Comparison of ENCODE assay signal across 1 cellular context in the genomic region with DNA sequence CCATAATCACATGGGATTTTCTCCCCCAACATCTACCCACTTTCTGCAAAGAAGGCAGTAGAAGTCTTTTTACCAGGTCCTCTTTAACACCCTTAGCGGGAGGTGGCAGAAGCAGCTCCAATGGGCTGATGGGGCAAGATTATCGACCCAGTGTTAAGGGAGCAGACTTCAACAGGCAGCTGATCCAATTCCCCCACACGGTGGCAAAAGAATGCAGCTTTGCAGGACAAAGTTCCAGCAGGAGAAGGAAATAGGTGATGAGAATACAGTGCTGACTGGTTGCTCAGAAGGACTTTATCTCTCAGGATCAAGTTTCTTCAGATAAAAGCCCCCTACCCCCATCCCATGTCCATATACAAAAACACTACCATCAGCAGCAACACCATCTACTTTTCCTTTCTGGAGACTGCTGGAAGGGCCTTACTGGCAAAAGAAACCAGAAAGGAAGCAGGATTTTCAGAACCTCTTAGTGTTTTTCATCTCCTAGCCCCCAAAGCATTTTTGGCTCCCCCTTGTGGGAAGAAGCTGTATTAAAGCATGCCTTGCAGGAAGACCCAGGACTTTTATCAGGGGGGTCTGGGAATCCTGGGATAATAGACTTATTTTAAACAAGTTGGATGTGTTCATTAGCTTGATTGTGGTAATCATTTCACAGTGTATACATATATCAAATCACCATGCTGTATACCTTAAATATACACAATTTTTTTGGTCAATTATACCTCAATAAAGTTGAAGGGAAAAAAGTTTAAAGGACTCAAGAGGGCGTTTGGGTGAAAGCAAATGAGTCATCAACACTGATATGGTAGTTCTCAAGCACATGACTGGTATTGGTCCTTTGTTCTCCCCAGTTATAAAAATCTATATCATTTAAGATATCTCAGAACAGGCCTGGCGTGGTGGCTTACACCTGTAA.
TF ChIP-seq lines count a peak whose summit lies in the region.

No MANE protein-coding gene starts in this region.

TF ChIP-seq in HCT116, 20 proteins besides CTCF, POLR2A, EP300 and RAD21 (continued from another document):
- TF ChIP-seq, protein P1, sequence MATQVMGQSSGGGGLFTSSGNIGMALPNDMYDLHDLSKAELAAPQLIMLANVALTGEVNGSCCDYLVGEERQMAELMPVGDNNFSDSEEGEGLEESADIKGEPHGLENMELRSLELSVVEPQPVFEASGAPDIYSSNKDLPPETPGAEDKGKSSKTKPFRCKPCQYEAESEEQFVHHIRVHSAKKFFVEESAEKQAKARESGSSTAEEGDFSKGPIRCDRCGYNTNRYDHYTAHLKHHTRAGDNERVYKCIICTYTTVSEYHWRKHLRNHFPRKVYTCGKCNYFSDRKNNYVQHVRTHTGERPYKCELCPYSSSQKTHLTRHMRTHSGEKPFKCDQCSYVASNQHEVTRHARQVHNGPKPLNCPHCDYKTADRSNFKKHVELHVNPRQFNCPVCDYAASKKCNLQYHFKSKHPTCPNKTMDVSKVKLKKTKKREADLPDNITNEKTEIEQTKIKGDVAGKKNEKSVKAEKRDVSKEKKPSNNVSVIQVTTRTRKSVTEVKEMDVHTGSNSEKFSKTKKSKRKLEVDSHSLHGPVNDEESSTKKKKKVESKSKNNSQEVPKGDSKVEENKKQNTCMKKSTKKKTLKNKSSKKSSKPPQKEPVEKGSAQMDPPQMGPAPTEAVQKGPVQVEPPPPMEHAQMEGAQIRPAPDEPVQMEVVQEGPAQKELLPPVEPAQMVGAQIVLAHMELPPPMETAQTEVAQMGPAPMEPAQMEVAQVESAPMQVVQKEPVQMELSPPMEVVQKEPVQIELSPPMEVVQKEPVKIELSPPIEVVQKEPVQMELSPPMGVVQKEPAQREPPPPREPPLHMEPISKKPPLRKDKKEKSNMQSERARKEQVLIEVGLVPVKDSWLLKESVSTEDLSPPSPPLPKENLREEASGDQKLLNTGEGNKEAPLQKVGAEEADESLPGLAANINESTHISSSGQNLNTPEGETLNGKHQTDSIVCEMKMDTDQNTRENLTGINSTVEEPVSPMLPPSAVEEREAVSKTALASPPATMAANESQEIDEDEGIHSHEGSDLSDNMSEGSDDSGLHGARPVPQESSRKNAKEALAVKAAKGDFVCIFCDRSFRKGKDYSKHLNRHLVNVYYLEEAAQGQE (IDR thresholded peaks at IDR 0.05; ENCODE audit: low read depth) = no peak
- TF ChIP-seq JUND (IDR thresholded peaks at IDR 0.05) = no peak
- no peak for TF ChIP-seq EZH2phosphoT487 (IDR thresholded peaks at IDR 0.05; ENCODE audit: borderline replicate concordance)
- no peak for TF ChIP-seq YY1 (IDR thresholded peaks at IDR 0.05; ENCODE audit: extremely low read depth, insufficient replicate concordance, low read depth, low read length)
- TF ChIP-seq EGR1 (IDR thresholded peaks at IDR 0.05; ENCODE audit: low read depth) = no peak
TF ChIP-seq in HCT116: peak in this region for 0.
